In genomic region chr12:113236539-113237354, GRCh38 we compare ENCODE assay signal across 11 cellular contexts. TPM values are rescaled to one million over a fixed set of nuclear protein-coding genes. Genes with fewer than 3 reads are reported as not detected.
DNase-seq lines count a peak whose midpoint lies in the region; ATAC-seq and TF ChIP-seq lines count a peak whose summit lies in the region.
"Had no signal": no experiment of that assay in that cellular context is flagged by ENCODE, and none has a peak within 500 bp of the region (broad histone marks: within the 10 kb centered on the region; RNA-seq: fewer than 3 reads in every experiment).

No MANE protein-coding gene starts in this region.

- no peak overlapping the region for H3K4me2 ChIP-seq in DND-41 (ENCODE audit: insufficient read depth, low read length)

- no peaks in the 10 kb centered on the region for H3K27me3 Mint-ChIP-seq in natural killer cell treated with Interleukin-12 subunit alpha and Interleukin-12 subunit beta and Interleukin-15 and Interleukin-18, amount 100 ng/mL, for 72 hours
- H3K27me3 Mint-ChIP-seq: activated CD4-positive, alpha-beta T cell treated with anti-CD3 and anti-CD28 coated beads for 36 hours had no signal

- no peak overlapping the region for H3K4me3 Mint-ChIP-seq in natural killer cell treated with Interleukin-12 subunit alpha and Interleukin-12 subunit beta and Interleukin-15 and Interleukin-18, amount 100 ng/mL, for 72 hours
- H3K4me3 Mint-ChIP-seq: activated CD4-positive, alpha-beta T cell treated with anti-CD3 and anti-CD28 coated beads for 36 hours had no signal

- H3K4me1 ChIP-seq in DND-41 (ENCODE audit: insufficient read depth, low read length) (no peaks in the 10 kb centered on the region), spleen (peaks cover 52 to 100% (median 76%) of the 10 kb centered on the region in 6 donors)

- ATAC-seq in DND-41 (ENCODE audit: insufficient read depth, low read depth) (no peak), left lobe of liver (peak; percentile 65), GM19328 (IDR thresholded peaks at IDR 0.05; ENCODE audit: unreplicated experiment) (no peak)
- no peak for ATAC-seq in natural killer cell treated with Interleukin-12 subunit alpha and Interleukin-12 subunit beta and Interleukin-15 and Interleukin-18, amount 100 ng/mL, for 72 hours
- ATAC-seq: activated CD4-positive, alpha-beta T cell treated with anti-CD3 and anti-CD28 coated beads for 36 hours had no signal

- in situ Hi-C loops in astrocyte of the spinal cord (cut with HindIII; ENCODE audit: low sequenced_read_pairs): no loop called here

- 53 to 67% (median 58%) methylated on average over 5 of the region's 5 CpGs for WGBS in spleen, 5 donors

- DNase-seq in DND-41 (no peak), astrocyte of the spinal cord (ENCODE audit: low read depth, low spot score) (peak; percentile 17), left lobe of liver (ENCODE audit: low spot score) (no peak), spleen (peak; percentile 52), NCI-H1436 treated with DMSO at 0.1 percent for 48 hours (lab: John Stamatoyannopoulos, UW) (no peak), GM03348 (ENCODE audit: low spot score) (no peak)
- DNase-seq in natural killer cell treated with Interleukin-12 subunit alpha and Interleukin-12 subunit beta and Interleukin-15 and Interleukin-18, amount 100 ng/mL, for 72 hours (ENCODE audit: low spot score): no peak
- DNase-seq: activated CD4-positive, alpha-beta T cell treated with anti-CD3 and anti-CD28 coated beads for 36 hours; brain microvascular endothelial cell had no signal

- H3K4me3 ChIP-seq in DND-41 (ENCODE audit: low read depth in 1 of 2, low read length in 2 of 2) (no peak overlapping the region), astrocyte of the spinal cord (ENCODE audit: low read depth, low read length) (no peak overlapping the region), spleen (no peak overlapping the region)

- intact Hi-C loops in spleen (cut with DNase I; ENCODE audit: low total_unique reads): no loop called here

- peaks cover 4 to 14% of the 10 kb centered on the region in 2 donors for H3K4me1 Mint-ChIP-seq in natural killer cell treated with Interleukin-12 subunit alpha and Interleukin-12 subunit beta and Interleukin-15 and Interleukin-18, amount 100 ng/mL, for 72 hours (ENCODE audit: low read depth in 2 of 2)

- TF ChIP-seq CTCF in DND-41 (IDR thresholded peaks at IDR 0.05; ENCODE audit: borderline replicate concordance, extremely low read depth, low read length, poor library complexity, severe bottlenecking) (no peak), astrocyte of the spinal cord (IDR thresholded peaks at IDR 0.05; ENCODE audit: low read depth, low read length) (no peak), spleen (IDR thresholded peaks at IDR 0.05 in 8 of 11, conservative IDR thresholded peaks at IDR 0.05 in 3 of 11) (no peak)

- peak overlapping the region in 1 of 2 donors; percentile 16 for H3K27ac Mint-ChIP-seq in natural killer cell treated with Interleukin-12 subunit alpha and Interleukin-12 subunit beta and Interleukin-15 and Interleukin-18, amount 100 ng/mL, for 72 hours

- H3K36me3 ChIP-seq in DND-41 (ENCODE audit: insufficient read depth, low read length) (peaks cover 69% of the 10 kb centered on the region), spleen (peaks cover 0 to 55% (median 9%) of the 10 kb centered on the region in 6 donors)
- H3K36me3 ChIP-seq: neutrophil had no signal

- H4K20me1 ChIP-seq in DND-41 (ENCODE audit: insufficient read depth, low read length): no peaks in the 10 kb centered on the region

- no peaks in the 10 kb centered on the region for H3K79me2 ChIP-seq in DND-41 (ENCODE audit: insufficient read depth, low read length)

- H3K27me3 ChIP-seq in DND-41 (ENCODE audit: insufficient read depth, low read length, poor library complexity): no peaks in the 10 kb centered on the region
- H3K27me3 ChIP-seq in spleen (replicated peaks in 1 of 7): no peaks in the 10 kb centered on the region
- H3K27me3 ChIP-seq: brain microvascular endothelial cell, neutrophil had no signal

- H3K27ac ChIP-seq in DND-41 (ENCODE audit: low read length) (peak overlapping the region; percentile 33; the same call in 1 of the 2 replicates), spleen (peak overlapping the region in 7 of 8 donors; percentile 36 to 81 (median 77))
- H3K27ac ChIP-seq: brain microvascular endothelial cell, neutrophil had no signal

- H3K9me3 Mint-ChIP-seq in natural killer cell treated with Interleukin-12 subunit alpha and Interleukin-12 subunit beta and Interleukin-15 and Interleukin-18, amount 100 ng/mL, for 72 hours: no peaks in the 10 kb centered on the region

- no peak overlapping the region for H3K9ac ChIP-seq in DND-41 (ENCODE audit: low read depth, low read length)

- H3K9me3 ChIP-seq in DND-41 (ENCODE audit: insufficient read depth, low read length, severe bottlenecking): no peaks in the 10 kb centered on the region
- no peaks in the 10 kb centered on the region for H3K9me3 ChIP-seq in spleen
- H3K9me3 ChIP-seq: neutrophil had no signal

- TF ChIP-seq POLR2A in spleen (IDR thresholded peaks at IDR 0.05): no peak

- H3K36me3 Mint-ChIP-seq in natural killer cell treated with Interleukin-12 subunit alpha and Interleukin-12 subunit beta and Interleukin-15 and Interleukin-18, amount 100 ng/mL, for 72 hours: no peaks in the 10 kb centered on the region

- no peak overlapping the region for H2AFZ ChIP-seq in DND-41 (ENCODE audit: low read depth, low read length)

RNA-seq across cellular contexts. Expression of gene TPCN1, which starts 15.5 kb away (rescaled TPM):
- total RNA-seq in left lobe of liver: 33.1 TPM
- 10 to 100 TPM; 44.6 to 90.1 (median 51.9) TPM for total RNA-seq in spleen
- 10 to 100 TPM; 15.5 to 28.9 (median 27.8) TPM for polyA plus RNA-seq in spleen
- total RNA-seq in natural killer cell treated with Interleukin-12 subunit alpha and Interleukin-12 subunit beta and Interleukin-15 and Interleukin-18, amount 100 ng/mL, for 72 hours: 10 to 100 TPM; 14.1 to 43.6 TPM

RNA-seq across cellular contexts. Expression of gene RITA1, which starts 51.2 kb away (rescaled TPM):
- total RNA-seq in left lobe of liver (28.4 TPM), spleen (10 to 100 TPM; 11.1 to 15.6 (median 11.9) TPM)
- 10 to 100 TPM in 2 of 3 donors, 1 to 10 TPM in 1; 9.0 to 15.5 (median 13.0) TPM for polyA plus RNA-seq in spleen
- 10 to 100 TPM; 19.6 to 27.3 TPM for total RNA-seq in natural killer cell treated with Interleukin-12 subunit alpha and Interleukin-12 subunit beta and Interleukin-15 and Interleukin-18, amount 100 ng/mL, for 72 hours

RNA-seq across cellular contexts. Expression of gene DDX54, which starts 51.5 kb away (rescaled TPM):
- 33.5 TPM for total RNA-seq in left lobe of liver
- total RNA-seq in spleen: 10 to 100 TPM; 44.4 to 73.1 (median 59.8) TPM
- 10 to 100 TPM; 47.9 to 80.3 (median 69.9) TPM for polyA plus RNA-seq in spleen
- total RNA-seq in natural killer cell treated with Interleukin-12 subunit alpha and Interleukin-12 subunit beta and Interleukin-15 and Interleukin-18, amount 100 ng/mL, for 72 hours: 100 to 1,000 TPM in 1 of 2 donors, 10 to 100 TPM in 1; 85.8 to 143 TPM

Comparison
In these comparisons a context has a peak if more than half of its experiments do, and no peak if none do; other contexts are left out.
1. DNase-seq: peak in astrocyte of the spinal cord (single experiment) and spleen (single experiment); none in DND-41 (single experiment), left lobe of liver (single experiment), natural killer cell treated with Interleukin-12 subunit alpha and Interleukin-12 subunit beta and Interleukin-15 and Interleukin-18, amount 100 ng/mL, for 72 hours (single experiment), NCI-H1436 treated with DMSO at 0.1 percent for 48 hours (single experiment) and GM03348 (single experiment).